8 cellular contexts compared by ENCODE assay signal in the genomic region with DNA sequence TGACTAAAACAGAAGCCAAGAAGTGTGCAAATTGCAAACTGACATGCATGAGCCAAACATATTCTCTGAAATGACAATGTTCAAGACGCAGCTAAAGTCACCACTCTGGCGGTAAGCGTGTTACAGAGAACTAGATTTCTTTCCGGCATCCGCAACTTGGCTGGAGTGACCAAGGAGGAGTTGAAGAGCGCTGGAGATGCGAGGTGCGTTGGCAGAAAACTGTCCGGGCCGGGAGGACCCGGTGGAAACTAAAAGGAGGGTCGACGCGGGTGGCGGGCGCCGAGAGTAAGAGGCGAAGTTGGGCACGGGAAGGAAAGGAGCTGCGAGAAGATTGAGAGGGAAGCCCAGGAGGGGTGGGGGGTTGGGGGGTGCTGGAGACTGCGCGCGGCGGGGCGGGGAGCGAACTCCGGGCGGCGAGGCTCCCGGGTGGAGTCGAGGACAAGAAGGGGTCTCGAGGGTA. TPM values are rescaled to one million over a fixed set of nuclear protein-coding genes. Genes with fewer than 3 reads are reported as not detected.
DNase-seq lines count a peak whose midpoint lies in the region; ATAC-seq, FAIRE-seq and TF ChIP-seq lines count a peak whose summit lies in the region.

No MANE protein-coding gene starts in this region.

- H3K9me3 ChIP-seq in tibial nerve: no peaks in the 10 kb centered on the region

- no peaks in the 10 kb centered on the region for H3K36me3 ChIP-seq in tibial nerve

- ATAC-seq in HG03066 (IDR thresholded peaks at IDR 0.05; ENCODE audit: low read depth, unreplicated experiment): peak; percentile 10

- H3K27me3 ChIP-seq in tibial nerve: peaks cover 0 to 4% of the 10 kb centered on the region in 2 donors

- peaks cover 0 to 23% (median 18%) of the 10 kb centered on the region in 4 donors for H3K4me1 ChIP-seq in tibial nerve

- WGBS in tibial nerve, 2 donors: 1 to 2% methylated on average over 31 to 32 of the region's 32 CpGs

- peaks cover 4% of the 10 kb centered on the region for H3K27me3 Mint-ChIP-seq in T-helper 1 cell treated with Interleukin-12 subunit alpha and Interleukin-12 subunit beta and Interleukin-4 antibody, amounts not matched to agents 30 μg/mL and 1 μg/mL, for 36 hours (ENCODE audit: low read depth)

- no peaks in the 10 kb centered on the region for H3K9me3 Mint-ChIP-seq in T-helper 1 cell treated with Interleukin-12 subunit alpha and Interleukin-12 subunit beta and Interleukin-4 antibody, amounts not matched to agents 30 μg/mL and 1 μg/mL, for 36 hours

- H3K36me3 Mint-ChIP-seq in T-helper 1 cell treated with Interleukin-12 subunit alpha and Interleukin-12 subunit beta and Interleukin-4 antibody, amounts not matched to agents 30 μg/mL and 1 μg/mL, for 36 hours (ENCODE audit: low read depth): peaks cover 9% of the 10 kb centered on the region

- peaks cover 35% of the 10 kb centered on the region for H3K4me1 Mint-ChIP-seq in T-helper 1 cell treated with Interleukin-12 subunit alpha and Interleukin-12 subunit beta and Interleukin-4 antibody, amounts not matched to agents 30 μg/mL and 1 μg/mL, for 36 hours (ENCODE audit: low read depth)

- DNase-seq in NK-92 treated with Interleukin-12 subunit alpha and Interleukin-12 subunit beta, amount 100 ng/mL, for 24 hours (lab: John Stamatoyannopoulos, UW): peak; percentile 46
- DNase-seq in NK-92 (lab: John Stamatoyannopoulos, UW; ENCODE audit: unreplicated experiment) (no peak), cerebellum (ENCODE audit: low spot score) (peak; percentile 43), medulla oblongata (ENCODE audit: extremely low spot score) (peak; percentile 12), tibial nerve (ENCODE audit: low spot score in 2 of 2) (no peak), D721Med (ENCODE audit: insufficient read length, low spot score) (no peak)

- peak overlapping the region; percentile 100 for H3K4me3 Mint-ChIP-seq in T-helper 1 cell treated with Interleukin-12 subunit alpha and Interleukin-12 subunit beta and Interleukin-4 antibody, amounts not matched to agents 30 μg/mL and 1 μg/mL, for 36 hours

- peak overlapping the region; percentile 53 to 80 (median 68) for H3K4me3 ChIP-seq in tibial nerve

- peak overlapping the region; percentile 4 to 81 (median 72) for H3K27ac ChIP-seq in tibial nerve

- FAIRE-seq in D721Med (lab: Jason Lieb, UNC): no peak

- no peak for TF ChIP-seq POLR2A in tibial nerve (IDR thresholded peaks at IDR 0.05)

- H3K27ac Mint-ChIP-seq in T-helper 1 cell treated with Interleukin-12 subunit alpha and Interleukin-12 subunit beta and Interleukin-4 antibody, amounts not matched to agents 30 μg/mL and 1 μg/mL, for 36 hours: peak overlapping the region; percentile 99

- TF ChIP-seq CTCF in tibial nerve (IDR thresholded peaks at IDR 0.05) (no peak), D721Med (IDR thresholded peaks at IDR 0.05; ENCODE audit: insufficient read depth, missing control alignments) (no peak)

- TF ChIP-seq EP300 in tibial nerve (IDR thresholded peaks at IDR 0.05): no peak

RNA-seq across cellular contexts. Expression of a gene that starts 0.8 kb away (rescaled TPM):
- 38.7 TPM for total RNA-seq in cerebellum
- 10 to 100 TPM in 2 of 4 donors, 1 to 10 TPM in 2; 8.7 to 19.0 (median 11.1) TPM for total RNA-seq in tibial nerve

RNA-seq across cellular contexts. Expression of a gene that starts 52.0 kb away (rescaled TPM):
- total RNA-seq in cerebellum (11.6 TPM), tibial nerve (10 to 100 TPM; 14.7 to 31.0 (median 20.9) TPM)

Comparison
In these comparisons a context has a peak if more than half of its experiments do, and no peak if none do; other contexts are left out.
1. DNase-seq: peak in NK-92 treated with Interleukin-12 subunit alpha and Interleukin-12 subunit beta, amount 100 ng/mL, for 24 hours (single experiment), cerebellum (single experiment) and medulla oblongata (single experiment); none in NK-92 (single experiment), tibial nerve (0 of 2) and D721Med (single experiment).